In the genomic region with DNA sequence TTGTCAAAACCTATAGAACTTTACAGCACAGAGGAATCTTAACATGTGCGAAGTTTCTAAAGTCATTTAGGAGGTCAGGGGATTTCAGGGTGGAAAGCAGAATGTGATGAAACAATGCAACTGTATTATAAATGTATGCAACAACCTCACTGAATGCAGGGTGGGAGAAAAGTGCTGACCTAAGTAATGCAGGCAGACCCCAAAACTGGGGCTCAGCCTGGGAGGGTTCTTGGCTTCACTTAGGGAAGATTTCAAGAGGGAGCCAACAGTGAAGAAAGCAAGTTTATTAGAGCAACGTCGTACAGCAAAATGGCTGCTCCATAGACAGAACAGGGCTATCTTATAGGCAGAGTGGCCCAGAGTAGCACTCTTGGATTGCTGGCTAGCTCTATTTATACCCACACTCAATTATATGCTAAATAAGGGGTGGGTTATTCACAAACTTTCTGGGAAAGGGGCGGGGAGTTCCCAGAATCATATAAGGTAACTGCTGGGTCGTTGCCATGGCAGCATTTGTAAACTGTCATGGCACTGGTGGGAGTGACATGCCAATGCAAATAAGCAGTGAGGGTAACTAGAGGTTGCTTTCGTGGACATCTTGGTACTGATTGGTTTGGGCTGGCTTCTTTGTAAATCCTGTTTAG, we compare ENCODE assay signal across 14 cellular contexts. TPM values are rescaled to one million over a fixed set of nuclear protein-coding genes. Genes with fewer than 3 reads are reported as not detected.
DNase-seq lines count a peak whose midpoint lies in the region; ATAC-seq and TF ChIP-seq lines count a peak whose summit lies in the region.
"Had no signal": no experiment of that assay in that cellular context is flagged by ENCODE, and none has a peak within 500 bp of the region (broad histone marks: within the 10 kb centered on the region; RNA-seq: fewer than 3 reads in every experiment).

No MANE protein-coding gene starts in this region.

- TF ChIP-seq CTCF in GM23338 (conservative IDR thresholded peaks at IDR 0.05; ENCODE audit: low read depth in 2 of 2) (no peak), epithelial cell of proximal tubule (conservative IDR thresholded peaks at IDR 0.05; ENCODE audit: low read depth, low read length) (no peak)

- H3K79me2 ChIP-seq in GM23338 (replicated peaks; ENCODE audit: insufficient read depth) (no peaks in the 10 kb centered on the region), mesendoderm (ENCODE audit: control insufficient read depth, insufficient read depth, low read length) (no peaks in the 10 kb centered on the region)

- H4K8ac ChIP-seq in mesendoderm (ENCODE audit: low read depth, low read length) = no peak overlapping the region

- H3K4me2 ChIP-seq in GM23338 = no peak overlapping the region
- no peak overlapping the region for H3K4me2 ChIP-seq in mesendoderm (ENCODE audit: low read length)

- no peak overlapping the region for H3K56ac ChIP-seq in mesendoderm (ENCODE audit: low read length)

- H3K27me3 ChIP-seq in GM23338 (ENCODE audit: insufficient read depth) (no peaks in the 10 kb centered on the region), mesendoderm (ENCODE audit: insufficient read depth, low read length, poor library complexity) (no peaks in the 10 kb centered on the region)

- peaks cover 3% of the 10 kb centered on the region; the same call in 1 of the 3 replicates for H3K9me3 Mint-ChIP-seq in GM23338
- H3K9me3 Mint-ChIP-seq: naive thymus-derived CD8-positive, alpha-beta T cell had no signal

- H2BK5ac ChIP-seq in mesendoderm (ENCODE audit: low read length) = no peak overlapping the region

- DNase-seq in GM23338 (ENCODE audit: low spot score) (peak; percentile 83), NCI-H1048 (lab: John Stamatoyannopoulos, UW) (peak; percentile 91), epithelial cell of proximal tubule (ENCODE audit: low read depth) (peak; percentile 41), mesendoderm (peak; percentile 97), ecto neural progenitor cell (ENCODE audit: low spot score) (no peak), D341Med (ENCODE audit: low spot score) (no peak)
- DNase-seq: activated CD4-positive, alpha-beta T cell treated with anti-CD3 and anti-CD28 coated beads for 1 hour; cerebellar nuclear complex; COR-L47; naive thymus-derived CD8-positive, alpha-beta T cell; NCI-H1105 treated with DMSO at 0.1 percent for 48 hours; SW 1271 had no signal

- H3K4ac ChIP-seq in mesendoderm (ENCODE audit: low read depth, low read length) = no peak overlapping the region

- no peaks in the 10 kb centered on the region for H3F3A ChIP-seq in GM23338 (replicated peaks; ENCODE audit: low read depth)

- H3K18ac ChIP-seq in mesendoderm (ENCODE audit: low read length) = no peak overlapping the region

- WGBS in mesendoderm (ENCODE audit: extremely low coverage, insufficient coverage, low lambda C conversion rate) = no CpG with 5 or more reads among the region's 6 CpGs

- H3K36me3 ChIP-seq in GM23338 (ENCODE audit: insufficient read depth) (no peaks in the 10 kb centered on the region), mesendoderm (ENCODE audit: control insufficient read depth, insufficient read depth, low read length) (no peaks in the 10 kb centered on the region)
- H3K36me3 ChIP-seq: thoracic aorta had no signal

- no peak overlapping the region for H3K23ac ChIP-seq in mesendoderm (ENCODE audit: low read length)

- peak; percentile 92 for ATAC-seq in GM23338
- ATAC-seq in HG03139 (IDR thresholded peaks at IDR 0.05; ENCODE audit: unreplicated experiment) = no peak
- ATAC-seq: naive thymus-derived CD8-positive, alpha-beta T cell had no signal

- no peak overlapping the region for H2BK15ac ChIP-seq in mesendoderm (replicated peaks; ENCODE audit: low read depth)

- peaks cover 2% of the 10 kb centered on the region for H3K27me3 Mint-ChIP-seq in GM23338 (ENCODE audit: insufficient read depth, low read depth, poor library complexity)

- H2AK5ac ChIP-seq in mesendoderm (ENCODE audit: low read length) = no peak overlapping the region

- H3K4me1 ChIP-seq in GM23338 (ENCODE audit: insufficient read depth) (peaks cover 6% of the 10 kb centered on the region), mesendoderm (ENCODE audit: control insufficient read depth, low read depth, low read length) (no peaks in the 10 kb centered on the region)

- H3K4me1 Mint-ChIP-seq in GM23338 = peaks cover 20% of the 10 kb centered on the region; the same call in 2 of the 3 replicates

- H2AFZ ChIP-seq in GM23338 = no peak overlapping the region

- no peak overlapping the region for H3K27ac Mint-ChIP-seq in GM23338
- H3K27ac Mint-ChIP-seq: naive thymus-derived CD8-positive, alpha-beta T cell had no signal

- H3K36me3 Mint-ChIP-seq in GM23338 (ENCODE audit: low read depth) = no peaks in the 10 kb centered on the region
- H3K36me3 Mint-ChIP-seq: naive thymus-derived CD8-positive, alpha-beta T cell had no signal

- H3K27ac ChIP-seq in GM23338 (ENCODE audit: low read depth) (no peak overlapping the region), mesendoderm (ENCODE audit: low read depth, low read length) (no peak overlapping the region)
- H3K27ac ChIP-seq: thoracic aorta had no signal

- H2BK120ac ChIP-seq in mesendoderm (ENCODE audit: low read depth, low read length) = no peak overlapping the region

- H3K9ac ChIP-seq in mesendoderm (ENCODE audit: low read length) = no peak overlapping the region

- H3K4me3 ChIP-seq in GM23338 (no peak overlapping the region), epithelial cell of proximal tubule (ENCODE audit: low read depth, low read length) (no peak overlapping the region), mesendoderm (ENCODE audit: low read length) (no peak overlapping the region)
- H3K4me3 ChIP-seq: thoracic aorta had no signal

- H4K5ac ChIP-seq in mesendoderm (ENCODE audit: low read length) = no peak overlapping the region

- H3K9me2 ChIP-seq in GM23338 (ENCODE audit: insufficient read depth) = no peaks in the 10 kb centered on the region

- H3K79me1 ChIP-seq in mesendoderm (ENCODE audit: low read length) = no peaks in the 10 kb centered on the region

- H3K4me3 Mint-ChIP-seq in GM23338 = no peak overlapping the region
- H3K4me3 Mint-ChIP-seq: naive thymus-derived CD8-positive, alpha-beta T cell had no signal

- H4K20me1 ChIP-seq in GM23338 (replicated peaks; ENCODE audit: insufficient read depth) = no peaks in the 10 kb centered on the region

TF ChIP-seq in GM23338, 12 proteins besides CTCF, POLR2A, EP300 and RAD21:
- no peak for TF ChIP-seq EZH2phosphoT487 (IDR thresholded peaks at IDR 0.05; ENCODE audit: unreplicated experiment)
- TF ChIP-seq CREB1 (CRISPR knock-in tag; IDR thresholded peaks at IDR 0.05; ENCODE audit: low read depth) = no peak
- no peak for TF ChIP-seq NANOG (IDR thresholded peaks at IDR 0.05; ENCODE audit: borderline replicate concordance)
- TF ChIP-seq, protein P1, sequence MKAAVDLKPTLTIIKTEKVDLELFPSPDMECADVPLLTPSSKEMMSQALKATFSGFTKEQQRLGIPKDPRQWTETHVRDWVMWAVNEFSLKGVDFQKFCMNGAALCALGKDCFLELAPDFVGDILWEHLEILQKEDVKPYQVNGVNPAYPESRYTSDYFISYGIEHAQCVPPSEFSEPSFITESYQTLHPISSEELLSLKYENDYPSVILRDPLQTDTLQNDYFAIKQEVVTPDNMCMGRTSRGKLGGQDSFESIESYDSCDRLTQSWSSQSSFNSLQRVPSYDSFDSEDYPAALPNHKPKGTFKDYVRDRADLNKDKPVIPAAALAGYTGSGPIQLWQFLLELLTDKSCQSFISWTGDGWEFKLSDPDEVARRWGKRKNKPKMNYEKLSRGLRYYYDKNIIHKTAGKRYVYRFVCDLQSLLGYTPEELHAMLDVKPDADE (IDR thresholded peaks at IDR 0.05) = no peak

RNA-seq across cellular contexts. Expression of gene CAND2, which starts 14.2 kb away (rescaled TPM):
- total RNA-seq in GM23338 (2014; rRNA removed; shearing (Covaris generic)) = 16.5 and 20.5 TPM in 2 replicates
- 4.5 and 5.6 TPM in 2 replicates for polyA plus RNA-seq in GM23338 (2016; fragmentation: Nextera tagmentation; extraction: Ambion mirVana)
- total RNA-seq in epithelial cell of proximal tubule = 5.9 and 6.1 TPM in 2 replicates
- polyA plus RNA-seq in mesendoderm (2013, experiment 1 of 2) = 1.7 TPM
- 1.4 TPM for polyA plus RNA-seq in mesendoderm (2013, experiment 2 of 2)

RNA-seq across cellular contexts. Expression of gene TMEM40, which starts 23.2 kb away (rescaled TPM):
- 0.14 TPM in 1 of 2 replicates, not detected in the other for total RNA-seq in GM23338 (2014; rRNA removed; shearing (Covaris generic))
- 0.48 and 0.56 TPM in 2 replicates for polyA plus RNA-seq in GM23338 (2016; fragmentation: Nextera tagmentation; extraction: Ambion mirVana)
- total RNA-seq in epithelial cell of proximal tubule = 3.0 and 11.8 TPM in 2 replicates
- polyA plus RNA-seq in mesendoderm (2013, experiment 1 of 2) = 0.49 TPM
- polyA plus RNA-seq in mesendoderm (2013, experiment 2 of 2) = 0.71 TPM
- total RNA-seq: naive thymus-derived CD8-positive, alpha-beta T cell; thoracic aorta had no signal
- polyA plus RNA-seq: naive thymus-derived CD8-positive, alpha-beta T cell had no signal

RNA-seq across cellular contexts. Expression of gene RPL32, which starts 59.1 kb away (rescaled TPM):
- 561 and 772 TPM in 2 replicates for total RNA-seq in GM23338 (2014; rRNA removed; shearing (Covaris generic))
- polyA plus RNA-seq in GM23338 (2016; fragmentation: Nextera tagmentation; extraction: Ambion mirVana) = 2,550 and 2,858 TPM in 2 replicates
- total RNA-seq in epithelial cell of proximal tubule = 1,030 and 1,169 TPM in 2 replicates
- polyA plus RNA-seq in mesendoderm (2013, experiment 1 of 2) = 1,879 TPM
- polyA plus RNA-seq in mesendoderm (2013, experiment 2 of 2) = 1,970 TPM

Comparison
In these comparisons a context has a peak if more than half of its experiments do, and no peak if none do; other contexts are left out.
1. DNase-seq: peak in GM23338 (single experiment), NCI-H1048 (single experiment), epithelial cell of proximal tubule (single experiment) and mesendoderm (single experiment); none in ecto neural progenitor cell (single experiment) and D341Med (single experiment).